Comparison of ENCODE assay signal across 16 cellular contexts in genomic region chr1:67970088-67970487, GRCh38.
DNase-seq lines count a peak whose midpoint lies in the region; ATAC-seq and TF ChIP-seq lines count a peak whose summit lies in the region.
"Had no signal": no experiment of that assay in that cellular context is flagged by ENCODE, and none has a peak within 500 bp of the region (broad histone marks: within the 10 kb centered on the region; RNA-seq: fewer than 3 reads in every experiment).

No MANE protein-coding gene starts in this region.

- H3K4me1 ChIP-seq in A673 (ENCODE audit: insufficient read depth, low read length, poor library complexity, severe bottlenecking), result no peaks in the 10 kb centered on the region
- H3K4me1 ChIP-seq: upper lobe of right lung had no signal

- POLR2A ChIA-PET in A673 (lab: Charles Lee; ENCODE audit: low non-redundant PET), result no interaction called here

- no peaks in the 10 kb centered on the region for H3K27me3 ChIP-seq in A673 (replicated peaks; ENCODE audit: insufficient read depth, low read depth, low read length, poor library complexity)
- H3K27me3 ChIP-seq: upper lobe of right lung had no signal

- TF ChIP-seq CTCF in A673 (conservative IDR thresholded peaks at IDR 0.05; ENCODE audit: low read depth, low read length), result no peak
- TF ChIP-seq CTCF in foreskin fibroblast (IDR thresholded peaks at IDR 0.05; ENCODE audit: low read depth, low read length), result no peak

- H3K4me3 ChIP-seq in A673 (ENCODE audit: low read depth, low read length, poor library complexity, severe bottlenecking) (no peak overlapping the region), foreskin fibroblast (ENCODE audit: low read depth in 1 of 2, low read length in 2 of 2) (no peak overlapping the region)
- H3K4me3 ChIP-seq: coronary artery, upper lobe of right lung had no signal

- no TSS peak for BruUV-seq in A673 (replicated peaks; lab: Mats Ljungman, UMichigan)

- ATAC-seq in left colon (no peak), GM19035 (IDR thresholded peaks at IDR 0.05; ENCODE audit: unreplicated experiment) (no peak)
- ATAC-seq: left ventricle myocardium superior, T-helper 17 cell, upper lobe of right lung had no signal

- CTCF ChIA-PET in A673 (lab: Charles Lee), result no interaction called here

- no peaks in the 10 kb centered on the region for H3K9me3 ChIP-seq in A673 (ENCODE audit: low read depth, low read length, poor library complexity, severe bottlenecking)
- H3K9me3 ChIP-seq: upper lobe of right lung had no signal

- DNase-seq in A673 (ENCODE audit: low spot score) (peak; percentile 63), HPDE6-E6E7 (ENCODE audit: extremely low spot score) (peak; percentile 42), amniotic stem cell (lab: John Stamatoyannopoulos, UW) (peak; percentile 41), foreskin fibroblast (peak; percentile 81 to 85), NCI-H446 treated with DMSO at 0.1 percent for 48 hours (lab: John Stamatoyannopoulos, UW) (no peak), left colon (no peak), hypothalamus (lab: John Stamatoyannopoulos, UW) (no peak)
- DNase-seq: activated CD4-positive, alpha-beta T cell treated with anti-CD3 and anti-CD28 coated beads, Interleukin-2, amount 50 U/mL, for 1 hour; DMS153; left ventricle myocardium superior; NCI-H187; stimulated activated CD8-positive, alpha-beta memory T cell treated with anti-CD3 and anti-CD28 coated beads, Interleukin-4, amount 100 ng/mL, for 48 hours; T-helper 17 cell; upper lobe of right lung had no signal

- H3K36me3 ChIP-seq in A673 (ENCODE audit: insufficient read depth, low read length, poor library complexity, severe bottlenecking), result no peaks in the 10 kb centered on the region
- H3K36me3 ChIP-seq: upper lobe of right lung had no signal

- no peak overlapping the region for H3K27ac ChIP-seq in A673 (ENCODE audit: low read depth, low read length, poor library complexity, severe bottlenecking)
- H3K27ac ChIP-seq: coronary artery, upper lobe of right lung had no signal

- intact Hi-C loops in A673 (cut with micrococcal nuclease; ENCODE audit: unreplicated experiment), result no loop called here
- intact Hi-C loops in left colon (cut with DNase I, micrococcal nuclease), result no loop called here

Comparison
In these comparisons a context has a peak if more than half of its experiments do, and no peak if none do; other contexts are left out.
1. DNase-seq: peak in A673 (single experiment), HPDE6-E6E7 (single experiment), amniotic stem cell (single experiment) and foreskin fibroblast (2 of 2); none in NCI-H446 treated with DMSO at 0.1 percent for 48 hours (single experiment), left colon (0 of 2) and hypothalamus (0 of 51).